ENCODE assay signal across 10 cellular contexts in the genomic region with DNA sequence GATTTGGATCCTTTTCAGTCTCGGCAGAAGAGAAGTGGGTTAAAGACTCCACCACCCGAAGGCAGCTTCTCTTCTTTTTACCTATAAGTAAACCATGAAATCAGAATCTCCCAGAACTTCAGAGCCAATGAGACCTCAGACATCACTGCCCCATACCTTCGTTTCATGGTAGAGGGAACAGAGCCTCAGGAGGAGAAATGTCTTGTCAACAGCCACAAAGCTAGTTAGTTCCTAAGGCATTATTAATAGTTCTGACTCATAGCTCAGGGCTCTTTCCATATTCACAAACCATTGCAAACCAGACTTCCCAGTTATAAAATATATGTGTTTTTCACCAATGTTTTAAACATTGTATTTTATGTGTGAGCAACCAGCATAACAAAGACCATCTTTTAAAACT.
DNase-seq lines count a peak whose midpoint lies in the region; ATAC-seq and TF ChIP-seq lines count a peak whose summit lies in the region.
"Had no signal": no experiment of that assay in that cellular context is flagged by ENCODE, and none has a peak within 500 bp of the region (broad histone marks: within the 10 kb centered on the region; RNA-seq: fewer than 3 reads in every experiment).

No MANE protein-coding gene starts in this region.

- peaks cover 4% of the 10 kb centered on the region for H3K9me3 Mint-ChIP-seq in activated CD4-positive, alpha-beta T cell treated with anti-CD3 and anti-CD28 coated beads, Interleukin-2, amount 10 ng/mL, durations not matched to agents 7 days and 5 days
- no peaks in the 10 kb centered on the region for H3K9me3 Mint-ChIP-seq in T-cell

- DNase-seq in activated CD4-positive, alpha-beta T cell treated with anti-CD3 and anti-CD28 coated beads, Interleukin-2, amount 10 ng/mL, durations not matched to agents 7 days and 5 days: no peak
- no peak for DNase-seq in activated CD4-positive, alpha-beta T cell treated with anti-CD3 and anti-CD28 coated beads for 1 hour
- DNase-seq in T-cell: no peak
- peak; percentile 14 for DNase-seq in fibroblast of the conjunctiva (ENCODE audit: low read depth)
- peak; percentile 52 for DNase-seq in stromal cell of bone marrow (ENCODE audit: low read depth)
- no peak for DNase-seq in 8988T
- no peak for DNase-seq in esophagus squamous epithelium (lab: John Stamatoyannopoulos, UW)
- DNase-seq: left colon, small intestine had no signal

- intact Hi-C loops in esophagus squamous epithelium (cut with DNase I): no loop called here

- H3K4me3 Mint-ChIP-seq in activated CD4-positive, alpha-beta T cell treated with anti-CD3 and anti-CD28 coated beads, Interleukin-2, amount 10 ng/mL, durations not matched to agents 7 days and 5 days: no peak overlapping the region
- no peak overlapping the region for H3K4me3 Mint-ChIP-seq in T-cell

- H3K27ac Mint-ChIP-seq in activated CD4-positive, alpha-beta T cell treated with anti-CD3 and anti-CD28 coated beads, Interleukin-2, amount 10 ng/mL, durations not matched to agents 7 days and 5 days: peak overlapping the region; percentile 25
- H3K27ac Mint-ChIP-seq in T-cell: peak overlapping the region; percentile 58 to 75

- H3K27ac ChIP-seq in esophagus squamous epithelium: peak overlapping the region in 1 of 4 donors; percentile 5

- no peak for TF ChIP-seq POLR2A in esophagus squamous epithelium (IDR thresholded peaks at IDR 0.05)

- H3K27me3 ChIP-seq in esophagus squamous epithelium: no peaks in the 10 kb centered on the region

- peaks cover 8% of the 10 kb centered on the region for H3K36me3 Mint-ChIP-seq in activated CD4-positive, alpha-beta T cell treated with anti-CD3 and anti-CD28 coated beads, Interleukin-2, amount 10 ng/mL, durations not matched to agents 7 days and 5 days (ENCODE audit: low read depth)
- H3K36me3 Mint-ChIP-seq in T-cell: no peaks in the 10 kb centered on the region

- no peaks in the 10 kb centered on the region for H3K27me3 Mint-ChIP-seq in activated CD4-positive, alpha-beta T cell treated with anti-CD3 and anti-CD28 coated beads, Interleukin-2, amount 10 ng/mL, durations not matched to agents 7 days and 5 days
- H3K27me3 Mint-ChIP-seq in T-cell: no peaks in the 10 kb centered on the region

- no peaks in the 10 kb centered on the region for H3K36me3 ChIP-seq in esophagus squamous epithelium

- POLR2A ChIA-PET in activated CD4-positive, alpha-beta T cell treated with anti-CD3 and anti-CD28 coated beads, Interleukin-2, amount 10 ng/mL, durations not matched to agents 7 days and 5 days (lab: Charles Lee): interaction anchor here (1.2 kb wide), 1 partner anchor 12 kb away, joined by 3 read pairs; no protein-coding TSS in a partner anchor
- POLR2A ChIA-PET in T-cell (lab: Charles Lee): interaction anchor here (0.6 to 1.3 kb wide), 4 partner anchors 9 to 199 kb away, joined by 3 to 4 read pairs (median 3); no protein-coding TSS in a partner anchor

- no peaks in the 10 kb centered on the region for H3K9me3 ChIP-seq in esophagus squamous epithelium

- peaks cover 0 to 39% (median 3%) of the 10 kb centered on the region in 3 donors for H3K4me1 ChIP-seq in esophagus squamous epithelium

- TF ChIP-seq CTCF in esophagus squamous epithelium (IDR thresholded peaks at IDR 0.05): no peak

- 54 to 64% methylated on average over 3 of the region's 3 CpGs for WGBS in esophagus squamous epithelium, 2 donors

- CTCF ChIA-PET in activated CD4-positive, alpha-beta T cell treated with anti-CD3 and anti-CD28 coated beads, Interleukin-2, amount 10 ng/mL, durations not matched to agents 7 days and 5 days (lab: Charles Lee): interaction anchor here (0.8 to 3.7 kb wide), 9 partner anchors 12 to 199 kb away, joined by 3 to 22 read pairs (median 3); no protein-coding TSS in a partner anchor
- CTCF ChIA-PET in T-cell (lab: Charles Lee): interaction anchor here in 1 of 2 donors (1.0 to 1.7 kb wide), 5 partner anchors 9 to 63 kb away, joined by 3 to 5 read pairs (median 4); no protein-coding TSS in a partner anchor

- H3K4me3 ChIP-seq in esophagus squamous epithelium: no peak overlapping the region

- H3K4me1 Mint-ChIP-seq in activated CD4-positive, alpha-beta T cell treated with anti-CD3 and anti-CD28 coated beads, Interleukin-2, amount 10 ng/mL, durations not matched to agents 7 days and 5 days: peaks cover 74% of the 10 kb centered on the region
- peaks cover 55 to 82% (median 80%) of the 10 kb centered on the region in 3 donors for H3K4me1 Mint-ChIP-seq in T-cell

- no peak for ATAC-seq in T-cell (replicated peaks in 1 of 4)
- ATAC-seq in HG03354 (IDR thresholded peaks at IDR 0.05; ENCODE audit: poor library complexity, severe bottlenecking, unreplicated experiment): no peak
- ATAC-seq: left colon had no signal

Comparison
In these comparisons a context has a peak if more than half of its experiments do, and no peak if none do; other contexts are left out.
1. DNase-seq: peak in fibroblast of the conjunctiva (single experiment) and stromal cell of bone marrow (single experiment); none in activated CD4-positive, alpha-beta T cell treated with anti-CD3 and anti-CD28 coated beads, Interleukin-2, amount 10 ng/mL, durations not matched to agents 7 days and 5 days (single experiment), activated CD4-positive, alpha-beta T cell treated with anti-CD3 and anti-CD28 coated beads for 1 hour (single experiment), T-cell (0 of 34), 8988T (single experiment) and esophagus squamous epithelium (single experiment).